In genomic region chr4:17557880-17558279, GRCh38 we compare ENCODE assay signal across 1 cellular context.
A peak's percentile ranks its signal among the peaks of the same experiment; 100 is the strongest.
TF ChIP-seq lines count a peak whose summit lies in the region.

No MANE protein-coding gene starts in this region.

TF ChIP-seq in HepG2, 621 proteins besides CTCF, POLR2A, EP300 and RAD21 (continues in another document):
- TF ChIP-seq MAX (IDR thresholded peaks at IDR 0.05) (peak; percentile 39; the same call in 1 of the 2 replicates), SAP130 (CRISPR knock-in tag; IDR thresholded peaks at IDR 0.05; ENCODE audit: low read depth) (peak; percentile 36; the same call in 1 of the 2 replicates), HNRNPLL (IDR thresholded peaks at IDR 0.05; ENCODE audit: low read depth, low read length, poor library complexity, severe bottlenecking) (no peak), PAXIP1 (CRISPR knock-in tag; conservative IDR thresholded peaks at IDR 0.05) (0 out of 2 replicates have a peak, but pooled peaks have one; percentile 19), FOXA1 (IDR thresholded peaks at IDR 0.05) (no peak), FOXA1 (CRISPR knock-in tag; IDR thresholded peaks at IDR 0.05) (peak; percentile 78), BCL6 (CRISPR knock-in tag; IDR thresholded peaks at IDR 0.05) (0 out of 2 replicates have a peak, but pooled peaks have one; percentile 12), HOMEZ (CRISPR knock-in tag; IDR thresholded peaks at IDR 0.05; ENCODE audit: low read depth) (0 out of 2 replicates have a peak, but pooled peaks have one; percentile 27), MAFK (conservative IDR thresholded peaks at IDR 0.05 in 1 of 2, IDR thresholded peaks at IDR 0.05 in 1 of 2; ENCODE audit: low read length in 2 of 2) (peak; percentile 1 to 24; a peak in 1 of 4 replicates), TFAP4 (IDR thresholded peaks at IDR 0.05; ENCODE audit: borderline replicate concordance, low read depth) (0 out of 2 replicates have a peak, but pooled peaks have one; percentile 26), ZNF30 (CRISPR knock-in tag; IDR thresholded peaks at IDR 0.05) (no peak), TCF7 (IDR thresholded peaks at IDR 0.05; ENCODE audit: low read depth) (0 out of 2 replicates have a peak, but pooled peaks have one; percentile 11), FOXK1 (CRISPR knock-in tag; IDR thresholded peaks at IDR 0.05; ENCODE audit: borderline replicate concordance, low read depth) (peak; percentile 72), MAFF (IDR thresholded peaks at IDR 0.05; ENCODE audit: low read depth, low read length) (0 out of 2 replicates have a peak, but pooled peaks have one; percentile 13), FOXA3 (CRISPR knock-in tag; IDR thresholded peaks at IDR 0.05) (peak; percentile 86), KLF15 (CRISPR knock-in tag; IDR thresholded peaks at IDR 0.05; ENCODE audit: borderline replicate concordance) (no peak), ZNF652 (CRISPR knock-in tag; IDR thresholded peaks at IDR 0.05; ENCODE audit: borderline replicate concordance, low read depth) (peak; percentile 39; the same call in 1 of the 2 replicates), ARID5B (CRISPR knock-in tag; IDR thresholded peaks at IDR 0.05) (0 out of 2 replicates have a peak, but pooled peaks have one; percentile 55), FOXP1 (IDR thresholded peaks at IDR 0.05) (no peak), FOXP1 (CRISPR knock-in tag; IDR thresholded peaks at IDR 0.05) (peak; percentile 37; the same call in 1 of the 2 replicates), NCOA2 (CRISPR knock-in tag; IDR thresholded peaks at IDR 0.05) (peak; percentile 61; the same call in 1 of the 2 replicates), SIX1 (CRISPR knock-in tag; IDR thresholded peaks at IDR 0.05; ENCODE audit: borderline replicate concordance) (peak; percentile 77), SIN3B (IDR thresholded peaks at IDR 0.05; ENCODE audit: low read length) (no peak), ZNF350 (CRISPR knock-in tag; IDR thresholded peaks at IDR 0.05; ENCODE audit: borderline replicate concordance, low read depth) (no peak), RNF219 (CRISPR knock-in tag; IDR thresholded peaks at IDR 0.05) (no peak), NFYB (CRISPR knock-in tag; IDR thresholded peaks at IDR 0.05) (0 out of 2 replicates have a peak, but pooled peaks have one; percentile 12), SOX5 (CRISPR knock-in tag; IDR thresholded peaks at IDR 0.05; ENCODE audit: borderline replicate concordance) (peak; percentile 60; the same call in 1 of the 2 replicates), MNT (IDR thresholded peaks at IDR 0.05) (no peak; the same call in 1 of the 2 replicates), HMG20A (CRISPR knock-in tag; IDR thresholded peaks at IDR 0.05; ENCODE audit: borderline replicate concordance) (peak; percentile 38; the same call in 1 of the 2 replicates), GATAD2A (CRISPR knock-in tag; IDR thresholded peaks at IDR 0.05) (peak; percentile 78), SOX13 (IDR thresholded peaks at IDR 0.05) (no peak), SOX13 (CRISPR knock-in tag; conservative IDR thresholded peaks at IDR 0.05 in 1 of 2, IDR thresholded peaks at IDR 0.05 in 1 of 2) (peak in 1 of 2 experiments; percentile 60; a peak in 2 of 4 replicates), SIX4 (CRISPR knock-in tag; IDR thresholded peaks at IDR 0.05) (peak; percentile 98), ZNF263 (CRISPR knock-in tag; IDR thresholded peaks at IDR 0.05) (peak; percentile 97)
